ENCODE assay signal across 21 cellular contexts in genomic region chr1:210487021-210487420, GRCh38.
DNase-seq lines count a peak whose midpoint lies in the region; ATAC-seq and TF ChIP-seq lines count a peak whose summit lies in the region.
"Had no signal": no experiment of that assay in that cellular context is flagged by ENCODE, and none has a peak within 500 bp of the region (broad histone marks: within the 10 kb centered on the region; RNA-seq: fewer than 3 reads in every experiment).

No MANE protein-coding gene starts in this region.

- peak overlapping the region; percentile 39 for H3K27ac Mint-ChIP-seq in activated CD8-positive, alpha-beta T cell treated with anti-CD3 and anti-CD28 coated beads, Interleukin-2, amount 10 ng/mL, durations not matched to agents 7 days and 5 days
- no peak overlapping the region for H3K27ac Mint-ChIP-seq in activated CD8-positive, alpha-beta T cell treated with anti-CD3 and anti-CD28 coated beads for 36 hours
- peak overlapping the region; percentile 37 for H3K27ac Mint-ChIP-seq in activated naive CD8-positive, alpha-beta T cell treated with anti-CD3 and anti-CD28 coated beads, Interleukin-2, amount 10 ng/mL, durations not matched to agents 7 days and 5 days
- no peak overlapping the region for H3K27ac Mint-ChIP-seq in activated naive CD8-positive, alpha-beta T cell treated with anti-CD3 and anti-CD28 coated beads, Interleukin-2, amount 50 U/mL, for 24 hours
- H3K27ac Mint-ChIP-seq: B cell; CD4-positive, alpha-beta T cell; CD8-positive, alpha-beta T cell had no signal

- peak; percentile 56 for DNase-seq in NCI-H2227 treated with DMSO at 0.1 percent for 48 hours (lab: John Stamatoyannopoulos, UW)
- DNase-seq in NCI-H2227 (lab: John Stamatoyannopoulos, UW; ENCODE audit: unreplicated experiment) = no peak
- no peak for DNase-seq in activated CD8-positive, alpha-beta T cell treated with anti-CD3 and anti-CD28 coated beads, Interleukin-2, amount 10 ng/mL, durations not matched to agents 7 days and 5 days
- no peak for DNase-seq in activated CD8-positive, alpha-beta T cell treated with anti-CD3 and anti-CD28 coated beads for 36 hours
- no peak for DNase-seq in activated naive CD8-positive, alpha-beta T cell treated with anti-CD3 and anti-CD28 coated beads, Interleukin-2, amount 10 ng/mL, durations not matched to agents 7 days and 5 days
- no peak for DNase-seq in activated naive CD8-positive, alpha-beta T cell treated with anti-CD3 and anti-CD28 coated beads, Interleukin-2, amount 50 U/mL, for 24 hours
- DNase-seq: AML-193; Caco-2; Calu3; CD4-positive, alpha-beta T cell; CD8-positive, alpha-beta T cell; DMS 273 treated with DMSO at 0.1 percent for 48 hours; DMS153; DMS53; DMS79; DND-41; EL; GDM1 had no signal

- H3K4me3 Mint-ChIP-seq in activated CD8-positive, alpha-beta T cell treated with anti-CD3 and anti-CD28 coated beads, Interleukin-2, amount 10 ng/mL, durations not matched to agents 7 days and 5 days = peak overlapping the region; percentile 15
- no peak overlapping the region for H3K4me3 Mint-ChIP-seq in activated CD8-positive, alpha-beta T cell treated with anti-CD3 and anti-CD28 coated beads for 36 hours
- peak overlapping the region; percentile 53 for H3K4me3 Mint-ChIP-seq in activated naive CD8-positive, alpha-beta T cell treated with anti-CD3 and anti-CD28 coated beads, Interleukin-2, amount 10 ng/mL, durations not matched to agents 7 days and 5 days
- H3K4me3 Mint-ChIP-seq in activated naive CD8-positive, alpha-beta T cell treated with anti-CD3 and anti-CD28 coated beads, Interleukin-2, amount 50 U/mL, for 24 hours = no peak overlapping the region
- H3K4me3 Mint-ChIP-seq: B cell; CD4-positive, alpha-beta T cell; CD8-positive, alpha-beta T cell had no signal

- TF ChIP-seq CTCF in activated CD8-positive, alpha-beta T cell treated with anti-CD3 and anti-CD28 coated beads for 36 hours (IDR thresholded peaks at IDR 0.05) = no peak

- peaks cover 3% of the 10 kb centered on the region for H3K27me3 Mint-ChIP-seq in activated CD8-positive, alpha-beta T cell treated with anti-CD3 and anti-CD28 coated beads, Interleukin-2, amount 10 ng/mL, durations not matched to agents 7 days and 5 days (ENCODE audit: low read depth)
- H3K27me3 Mint-ChIP-seq in activated CD8-positive, alpha-beta T cell treated with anti-CD3 and anti-CD28 coated beads for 36 hours = no peaks in the 10 kb centered on the region
- peaks cover 3% of the 10 kb centered on the region for H3K27me3 Mint-ChIP-seq in activated naive CD8-positive, alpha-beta T cell treated with anti-CD3 and anti-CD28 coated beads, Interleukin-2, amount 10 ng/mL, durations not matched to agents 7 days and 5 days
- H3K27me3 Mint-ChIP-seq in activated naive CD8-positive, alpha-beta T cell treated with anti-CD3 and anti-CD28 coated beads, Interleukin-2, amount 50 U/mL, for 24 hours = no peaks in the 10 kb centered on the region
- H3K27me3 Mint-ChIP-seq: B cell; CD4-positive, alpha-beta T cell had no signal

- H3K9me3 Mint-ChIP-seq in activated CD8-positive, alpha-beta T cell treated with anti-CD3 and anti-CD28 coated beads, Interleukin-2, amount 10 ng/mL, durations not matched to agents 7 days and 5 days (ENCODE audit: insufficient read depth) = no peaks in the 10 kb centered on the region
- H3K9me3 Mint-ChIP-seq in activated CD8-positive, alpha-beta T cell treated with anti-CD3 and anti-CD28 coated beads for 36 hours = no peaks in the 10 kb centered on the region
- H3K9me3 Mint-ChIP-seq in activated naive CD8-positive, alpha-beta T cell treated with anti-CD3 and anti-CD28 coated beads, Interleukin-2, amount 10 ng/mL, durations not matched to agents 7 days and 5 days = peaks cover 2% of the 10 kb centered on the region
- no peaks in the 10 kb centered on the region for H3K9me3 Mint-ChIP-seq in activated naive CD8-positive, alpha-beta T cell treated with anti-CD3 and anti-CD28 coated beads, Interleukin-2, amount 50 U/mL, for 24 hours
- H3K9me3 Mint-ChIP-seq: CD4-positive, alpha-beta T cell; CD8-positive, alpha-beta T cell had no signal

- intact Hi-C loops in activated CD8-positive, alpha-beta T cell treated with anti-CD3 and anti-CD28 coated beads for 36 hours (cut with micrococcal nuclease) = no loop called here

- no peak for ATAC-seq in activated CD8-positive, alpha-beta T cell treated with anti-CD3 and anti-CD28 coated beads, Interleukin-2, amount 10 ng/mL, durations not matched to agents 7 days and 5 days
- no peak for ATAC-seq in activated CD8-positive, alpha-beta T cell treated with anti-CD3 and anti-CD28 coated beads for 36 hours
- peak; percentile 58 for ATAC-seq in activated naive CD8-positive, alpha-beta T cell treated with anti-CD3 and anti-CD28 coated beads, Interleukin-2, amount 10 ng/mL, durations not matched to agents 7 days and 5 days (ENCODE audit: low read depth)
- no peak for ATAC-seq in activated naive CD8-positive, alpha-beta T cell treated with anti-CD3 and anti-CD28 coated beads, Interleukin-2, amount 50 U/mL, for 24 hours
- ATAC-seq: A549; CD8-positive, alpha-beta T cell; GM12878 had no signal

- H3K36me3 Mint-ChIP-seq in activated CD8-positive, alpha-beta T cell treated with anti-CD3 and anti-CD28 coated beads, Interleukin-2, amount 10 ng/mL, durations not matched to agents 7 days and 5 days (ENCODE audit: low read depth) = no peaks in the 10 kb centered on the region
- H3K36me3 Mint-ChIP-seq in activated CD8-positive, alpha-beta T cell treated with anti-CD3 and anti-CD28 coated beads for 36 hours (ENCODE audit: low read depth) = no peaks in the 10 kb centered on the region
- peaks cover 11% of the 10 kb centered on the region for H3K36me3 Mint-ChIP-seq in activated naive CD8-positive, alpha-beta T cell treated with anti-CD3 and anti-CD28 coated beads, Interleukin-2, amount 10 ng/mL, durations not matched to agents 7 days and 5 days
- H3K36me3 Mint-ChIP-seq in activated naive CD8-positive, alpha-beta T cell treated with anti-CD3 and anti-CD28 coated beads, Interleukin-2, amount 50 U/mL, for 24 hours (ENCODE audit: low read depth) = no peaks in the 10 kb centered on the region

- CTCF ChIA-PET in activated CD8-positive, alpha-beta T cell treated with anti-CD3 and anti-CD28 coated beads, Interleukin-2, amount 10 ng/mL, durations not matched to agents 7 days and 5 days (lab: Charles Lee) = interaction anchor here (0.7 kb wide), 1 partner anchor 64 kb away, joined by 3 read pairs; no protein-coding TSS in a partner anchor
- CTCF ChIA-PET in activated CD8-positive, alpha-beta T cell treated with anti-CD3 and anti-CD28 coated beads for 36 hours (lab: Charles Lee) = no interaction called here

- H3K4me1 Mint-ChIP-seq in activated CD8-positive, alpha-beta T cell treated with anti-CD3 and anti-CD28 coated beads, Interleukin-2, amount 10 ng/mL, durations not matched to agents 7 days and 5 days (ENCODE audit: low read depth) = peaks cover 17% of the 10 kb centered on the region
- H3K4me1 Mint-ChIP-seq in activated CD8-positive, alpha-beta T cell treated with anti-CD3 and anti-CD28 coated beads for 36 hours (ENCODE audit: low read depth) = peaks cover 2% of the 10 kb centered on the region
- H3K4me1 Mint-ChIP-seq in activated naive CD8-positive, alpha-beta T cell treated with anti-CD3 and anti-CD28 coated beads, Interleukin-2, amount 10 ng/mL, durations not matched to agents 7 days and 5 days = peaks cover 14% of the 10 kb centered on the region
- H3K4me1 Mint-ChIP-seq in activated naive CD8-positive, alpha-beta T cell treated with anti-CD3 and anti-CD28 coated beads, Interleukin-2, amount 50 U/mL, for 24 hours = no peaks in the 10 kb centered on the region
- H3K4me1 Mint-ChIP-seq: B cell had no signal

- POLR2A ChIA-PET in activated CD8-positive, alpha-beta T cell treated with anti-CD3 and anti-CD28 coated beads, Interleukin-2, amount 10 ng/mL, durations not matched to agents 7 days and 5 days (lab: Charles Lee) = no interaction called here
- POLR2A ChIA-PET in activated CD8-positive, alpha-beta T cell treated with anti-CD3 and anti-CD28 coated beads for 36 hours (lab: Charles Lee) = no interaction called here
- POLR2A ChIA-PET in activated naive CD8-positive, alpha-beta T cell treated with anti-CD3 and anti-CD28 coated beads, Interleukin-2, amount 10 ng/mL, durations not matched to agents 7 days and 5 days (lab: Charles Lee) = no interaction called here

Comparison
In these comparisons a context has a peak if more than half of its experiments do, and no peak if none do; other contexts are left out.
1. H3K27ac Mint-ChIP-seq: peak in activated CD8-positive, alpha-beta T cell treated with anti-CD3 and anti-CD28 coated beads, Interleukin-2, amount 10 ng/mL, durations not matched to agents 7 days and 5 days (single experiment) and activated naive CD8-positive, alpha-beta T cell treated with anti-CD3 and anti-CD28 coated beads, Interleukin-2, amount 10 ng/mL, durations not matched to agents 7 days and 5 days (single experiment); none in activated CD8-positive, alpha-beta T cell treated with anti-CD3 and anti-CD28 coated beads for 36 hours (single experiment) and activated naive CD8-positive, alpha-beta T cell treated with anti-CD3 and anti-CD28 coated beads, Interleukin-2, amount 50 U/mL, for 24 hours (single experiment).
2. H3K4me3 Mint-ChIP-seq: peak in activated CD8-positive, alpha-beta T cell treated with anti-CD3 and anti-CD28 coated beads, Interleukin-2, amount 10 ng/mL, durations not matched to agents 7 days and 5 days (single experiment) and activated naive CD8-positive, alpha-beta T cell treated with anti-CD3 and anti-CD28 coated beads, Interleukin-2, amount 10 ng/mL, durations not matched to agents 7 days and 5 days (single experiment); none in activated CD8-positive, alpha-beta T cell treated with anti-CD3 and anti-CD28 coated beads for 36 hours (single experiment) and activated naive CD8-positive, alpha-beta T cell treated with anti-CD3 and anti-CD28 coated beads, Interleukin-2, amount 50 U/mL, for 24 hours (single experiment).